ENCODE assay signal across 15 cellular contexts in the genomic region with DNA sequence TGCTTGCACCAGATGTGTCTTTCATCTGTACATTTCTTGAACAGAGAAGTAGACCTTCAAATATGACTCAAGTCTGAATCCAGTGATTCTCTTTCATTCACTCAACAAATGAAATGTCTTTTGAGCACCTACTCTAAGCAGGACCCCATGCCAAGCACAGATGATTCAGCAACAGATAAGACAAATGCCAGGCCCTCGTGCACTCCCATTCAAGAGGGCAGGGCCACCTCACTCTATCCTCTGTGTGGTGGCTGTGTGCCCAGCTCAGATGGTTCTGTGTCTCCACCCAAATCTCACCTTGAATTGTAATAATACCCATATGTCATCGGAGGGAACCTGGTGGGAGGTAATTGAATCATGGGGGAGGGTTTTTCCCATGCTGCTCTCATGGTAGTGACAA.
DNase-seq lines count a peak whose midpoint lies in the region; ATAC-seq and TF ChIP-seq lines count a peak whose summit lies in the region.
"Had no signal": no experiment of that assay in that cellular context is flagged by ENCODE, and none has a peak within 500 bp of the region (broad histone marks: within the 10 kb centered on the region; RNA-seq: fewer than 3 reads in every experiment).

No MANE protein-coding gene starts in this region.

- ATAC-seq in foreskin keratinocyte (peak; percentile 38), gastrocnemius medialis (no peak)

- H3K4me1 Mint-ChIP-seq in Caco-2 (ENCODE audit: low read depth, unreplicated experiment), result peaks cover 9% of the 10 kb centered on the region

- TF ChIP-seq CTCF in Caco-2 (IDR thresholded peaks at IDR 0.05; ENCODE audit: insufficient read depth in 1 of 2, low read depth in 1 of 2, low read length in 1 of 2, severe bottlenecking in 1 of 2, unreplicated experiment in 1 of 2) (no peak), foreskin keratinocyte (conservative IDR thresholded peaks at IDR 0.05) (no peak), gastrocnemius medialis (IDR thresholded peaks at IDR 0.05 in 4 of 5, conservative IDR thresholded peaks at IDR 0.05 in 1 of 5) (no peak), coronary artery (IDR thresholded peaks at IDR 0.05) (no peak)

- TF ChIP-seq POLR2A in gastrocnemius medialis (IDR thresholded peaks at IDR 0.05), result no peak

- CTCF ChIA-PET in Caco-2 (lab: Charles Lee), result no interaction called here

- intact Hi-C loops in Caco-2 (cut with micrococcal nuclease; ENCODE audit: unreplicated experiment), result no loop called here
- intact Hi-C loops in gastrocnemius medialis (cut with DNase I; ENCODE audit: low total_unique reads), result no loop called here

- POLR2A ChIA-PET in Caco-2 (lab: Charles Lee), result no interaction called here

- no peak overlapping the region for H3K27ac ChIP-seq in foreskin keratinocyte
- H3K27ac ChIP-seq in gastrocnemius medialis, result no peak overlapping the region
- no peak overlapping the region for H3K27ac ChIP-seq in coronary artery
- H3K27ac ChIP-seq: 22Rv1, C4-2B, pancreas had no signal

- H3K27ac Mint-ChIP-seq in Caco-2 (ENCODE audit: unreplicated experiment), result peak overlapping the region; percentile 47
- H3K27ac Mint-ChIP-seq: T-helper 2 cell treated with Interferon-gamma antibody and Interleukin-4, amounts not matched to agents 5 μg/mL and 100 μg/mL, for 36 hours had no signal

- H3K4me1 ChIP-seq in Caco-2 (peaks cover 18% of the 10 kb centered on the region), foreskin keratinocyte (no peaks in the 10 kb centered on the region), gastrocnemius medialis (no peaks in the 10 kb centered on the region)
- H3K4me1 ChIP-seq: pancreas had no signal

- H3K27me3 ChIP-seq in Caco-2 (replicated peaks; ENCODE audit: control insufficient read depth, insufficient read depth, low read length), result no peaks in the 10 kb centered on the region
- H3K27me3 ChIP-seq in foreskin keratinocyte, result peaks cover 12% of the 10 kb centered on the region
- H3K27me3 ChIP-seq in gastrocnemius medialis, result peaks cover 4 to 19% (median 6%) of the 10 kb centered on the region in 3 donors
- H3K27me3 ChIP-seq: pancreas had no signal

- in situ Hi-C loops in gastrocnemius medialis (cut with MboI; ENCODE audit: low sequenced_read_pairs in 4 of 4), result no loop called here

- H3K9me3 Mint-ChIP-seq in Caco-2 (ENCODE audit: unreplicated experiment), result peaks cover 25% of the 10 kb centered on the region
- H3K9me3 Mint-ChIP-seq: T-helper 2 cell treated with Interferon-gamma antibody and Interleukin-4, amounts not matched to agents 5 μg/mL and 100 μg/mL, for 36 hours had no signal

- no peaks in the 10 kb centered on the region for H3K36me3 Mint-ChIP-seq in Caco-2 (ENCODE audit: insufficient read depth, unreplicated experiment)

- H3K4me3 Mint-ChIP-seq in Caco-2 (ENCODE audit: unreplicated experiment), result no peak overlapping the region
- H3K4me3 Mint-ChIP-seq: T-helper 2 cell treated with Interferon-gamma antibody and Interleukin-4, amounts not matched to agents 5 μg/mL and 100 μg/mL, for 36 hours had no signal

- H3K36me3 ChIP-seq in Caco-2 (ENCODE audit: control insufficient read depth, insufficient read depth, low read length) (no peaks in the 10 kb centered on the region), gastrocnemius medialis (no peaks in the 10 kb centered on the region)
- H3K36me3 ChIP-seq: pancreas had no signal

- no peaks in the 10 kb centered on the region for H3K27me3 Mint-ChIP-seq in Caco-2 (ENCODE audit: insufficient read depth, unreplicated experiment)

- H3K4me3 ChIP-seq in Caco-2 (ENCODE audit: low read depth, low read length), result no peak overlapping the region
- no peak overlapping the region for H3K4me3 ChIP-seq in gastrocnemius medialis
- no peak overlapping the region for H3K4me3 ChIP-seq in coronary artery
- H3K4me3 ChIP-seq: pancreas had no signal

- no TSS peak for BruUV-seq in Caco-2 (replicated peaks; lab: Mats Ljungman, UMichigan)

- H3K9me3 ChIP-seq in Caco-2, result peaks cover 13% of the 10 kb centered on the region
- H3K9me3 ChIP-seq in gastrocnemius medialis, result no peaks in the 10 kb centered on the region
- H3K9me3 ChIP-seq: pancreas had no signal

- DNase-seq in DMS53 (lab: John Stamatoyannopoulos, UW) (peak; percentile 20), DMS53 treated with DMSO at 0.1 percent for 48 hours (lab: John Stamatoyannopoulos, UW; ENCODE audit: unreplicated experiment) (no peak), Caco-2 (peak in 1 of 2 experiments; percentile 12), NCI-H2171 treated with DMSO at 0.1 percent for 48 hours (lab: John Stamatoyannopoulos, UW) (peak; percentile 76), foreskin keratinocyte (no peak), gastrocnemius medialis (no peak), CD1c-positive myeloid dendritic cell (ENCODE audit: extremely low spot score) (no peak), coronary artery (ENCODE audit: low spot score) (no peak)
- DNase-seq: activated CD4-positive, alpha-beta T cell treated with anti-CD3 and anti-CD28 coated beads, Interleukin-2, amount 50 U/mL, for 1 hour; DND-41; effector CD4-positive, alpha-beta T cell; pancreas had no signal

Comparison
In these comparisons a context has a peak if more than half of its experiments do, and no peak if none do; other contexts are left out.
1. DNase-seq: peak in DMS53 (single experiment) and NCI-H2171 treated with DMSO at 0.1 percent for 48 hours (single experiment); none in DMS53 treated with DMSO at 0.1 percent for 48 hours (single experiment), foreskin keratinocyte (0 of 2), gastrocnemius medialis (0 of 2), CD1c-positive myeloid dendritic cell (single experiment) and coronary artery (single experiment).